In the genomic region with DNA sequence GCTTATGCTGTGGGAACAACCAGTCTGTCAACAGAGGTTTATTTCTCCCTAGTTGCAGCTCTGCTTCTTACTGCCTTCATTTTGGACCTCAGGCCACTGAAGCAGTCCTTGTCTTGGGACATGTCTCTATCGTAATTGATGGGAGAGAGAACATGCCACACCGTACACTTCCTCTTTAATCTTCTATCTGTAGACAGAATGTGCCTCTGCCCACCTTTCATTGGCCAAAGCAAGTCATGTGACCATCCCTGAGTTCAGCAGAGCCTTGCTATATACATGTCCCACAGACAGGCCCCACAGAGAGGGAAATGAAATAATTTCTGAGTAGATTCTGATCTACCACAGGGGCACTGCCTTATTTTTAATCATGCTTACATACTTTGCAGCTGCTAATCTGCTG, we compare ENCODE assay signal across 16 cellular contexts.
DNase-seq lines count a peak whose midpoint lies in the region; ATAC-seq and TF ChIP-seq lines count a peak whose summit lies in the region.
"Had no signal": no experiment of that assay in that cellular context is flagged by ENCODE, and none has a peak within 500 bp of the region (broad histone marks: within the 10 kb centered on the region; RNA-seq: fewer than 3 reads in every experiment).

No MANE protein-coding gene starts in this region.

- intact Hi-C loops in sciatic nerve (cut with DNase I): no loop called here

- H3K36me3 ChIP-seq in GM06990 (ENCODE audit: control insufficient read depth, insufficient read depth, low read length): no peaks in the 10 kb centered on the region
- H3K36me3 ChIP-seq: right atrium auricular region, stomach had no signal

- no peak for TF ChIP-seq CTCF in GM06990 (IDR thresholded peaks at IDR 0.05; ENCODE audit: insufficient read depth, low read length, poor library complexity, severe bottlenecking)

- no peak overlapping the region for H3K4me3 ChIP-seq in GM06990 (replicated peaks; ENCODE audit: low read depth, low read length)
- H3K4me3 ChIP-seq: right atrium auricular region, stomach had no signal

- ATAC-seq in GM19395 (IDR thresholded peaks at IDR 0.05; ENCODE audit: unreplicated experiment) (peak; percentile 67), HG02938 (IDR thresholded peaks at IDR 0.05; ENCODE audit: unreplicated experiment) (peak; percentile 91), sciatic nerve (no peak)
- ATAC-seq: naive thymus-derived CD4-positive, alpha-beta T cell had no signal

- H3K27me3 ChIP-seq in GM06990 (replicated peaks; ENCODE audit: control insufficient read depth, insufficient read depth, low read length): no peaks in the 10 kb centered on the region
- H3K27me3 ChIP-seq: right atrium auricular region, stomach had no signal

- peak; percentile 10 for DNase-seq in GM06990 (ENCODE audit: extremely low read depth, insufficient read length)
- peak; percentile 82 for DNase-seq in NAMALWA (ENCODE audit: low spot score)
- DNase-seq in NCI-H187 (lab: John Stamatoyannopoulos, UW): no peak
- DNase-seq in COLO668 (lab: John Stamatoyannopoulos, UW; ENCODE audit: unreplicated experiment): no peak
- no peak for DNase-seq in NCI-H1694 treated with DMSO at 0.1 percent for 48 hours (lab: John Stamatoyannopoulos, UW)
- no peak for DNase-seq in sciatic nerve (ENCODE audit: low spot score)
- DNase-seq: activated naive CD4-positive, alpha-beta T cell treated with anti-CD3 and anti-CD28 coated beads, Interleukin-2, amount 50 U/mL, for 16 hours; H9; MM.1S; naive thymus-derived CD4-positive, alpha-beta T cell; NCI-H510A treated with DMSO at 0.1 percent for 48 hours; SHP77; stomach had no signal

Comparison
In these comparisons a context has a peak if more than half of its experiments do, and no peak if none do; other contexts are left out.
1. DNase-seq: peak in GM06990 (single experiment) and NAMALWA (single experiment); none in NCI-H187 (0 of 2), COLO668 (single experiment), NCI-H1694 treated with DMSO at 0.1 percent for 48 hours (single experiment) and sciatic nerve (single experiment).